Comparison of ENCODE assay signal across 17 cellular contexts in the genomic region with DNA sequence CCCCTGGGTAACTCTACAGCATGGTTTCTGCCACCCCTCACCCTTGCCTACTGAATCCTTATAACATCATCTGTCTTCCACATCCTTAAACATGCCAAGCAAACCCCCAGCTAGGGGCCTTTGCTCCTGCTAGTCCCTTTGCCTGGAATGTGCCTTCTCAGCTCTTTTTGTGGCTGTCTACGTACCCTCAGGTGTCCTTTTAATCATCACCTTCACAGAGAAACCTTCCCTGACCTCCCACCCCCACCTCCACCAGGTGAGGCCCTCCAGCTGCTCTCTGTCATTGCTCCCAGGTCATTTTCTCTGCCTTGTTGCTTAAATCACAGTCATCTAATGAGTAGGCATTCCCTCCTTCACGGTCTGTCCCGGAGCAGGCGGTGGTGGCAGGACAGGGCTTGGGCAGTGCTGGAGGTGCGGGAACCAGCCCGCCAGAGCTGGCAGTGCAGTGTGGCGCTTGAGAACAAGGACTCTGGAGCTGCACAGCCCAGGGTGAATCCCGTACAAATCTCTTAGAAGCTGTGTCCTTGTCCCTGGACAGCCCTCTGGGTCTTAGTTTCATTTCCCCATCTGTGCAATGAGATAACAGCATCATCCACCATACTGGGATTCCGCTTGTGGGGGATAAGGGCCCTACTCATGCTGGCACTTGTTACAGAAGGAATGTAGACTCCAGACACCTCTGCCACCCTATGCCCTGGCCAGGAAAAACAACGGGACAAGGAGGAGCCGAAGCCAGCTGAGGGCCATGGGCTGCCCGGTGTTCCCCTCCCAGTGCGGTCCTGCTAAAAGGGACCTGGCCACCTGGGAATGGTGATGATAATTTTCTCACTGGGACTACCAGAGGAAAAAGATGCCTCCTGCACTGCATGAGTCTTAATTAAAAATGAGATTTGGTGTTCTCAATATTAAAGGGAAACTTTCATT. TPM values are rescaled to one million over a fixed set of nuclear protein-coding genes. Genes with fewer than 3 reads are reported as not detected.
DNase-seq lines count a peak whose midpoint lies in the region; ATAC-seq and TF ChIP-seq lines count a peak whose summit lies in the region.
"Had no signal": no experiment of that assay in that cellular context is flagged by ENCODE, and none has a peak within 500 bp of the region (broad histone marks: within the 10 kb centered on the region; RNA-seq: fewer than 3 reads in every experiment).

No MANE protein-coding gene starts in this region.

- H3K27me3 ChIP-seq in sigmoid colon, result no peaks in the 10 kb centered on the region
- no peaks in the 10 kb centered on the region for H3K27me3 ChIP-seq in trophoblast cell (ENCODE audit: insufficient read depth, low read length)

- no peak overlapping the region for H2BK5ac ChIP-seq in trophoblast cell (ENCODE audit: low read depth, low read length, poor library complexity)

- no peaks in the 10 kb centered on the region for H3K79me2 ChIP-seq in trophoblast cell (ENCODE audit: control insufficient read depth, insufficient read depth, low read length, poor library complexity)

- no peak for TF ChIP-seq POLR2A in sigmoid colon (IDR thresholded peaks at IDR 0.05)

- H3K79me1 ChIP-seq in trophoblast cell (ENCODE audit: low read length), result no peaks in the 10 kb centered on the region

- H3K4me1 ChIP-seq in sigmoid colon, result no peaks in the 10 kb centered on the region
- no peaks in the 10 kb centered on the region for H3K4me1 ChIP-seq in trophoblast cell (ENCODE audit: control insufficient read depth in 1 of 2, insufficient read depth in 2 of 2, low read length in 2 of 2)
- H3K4me1 ChIP-seq: HAP-1 had no signal

- no peaks in the 10 kb centered on the region for H3K36me3 Mint-ChIP-seq in HFFc6 (ENCODE audit: low read depth)

- no peak overlapping the region for H3K9ac ChIP-seq in trophoblast cell (ENCODE audit: low read length)

- no peak overlapping the region for H3K18ac ChIP-seq in trophoblast cell (ENCODE audit: low read length)

- no peak overlapping the region for H3K14ac ChIP-seq in trophoblast cell (ENCODE audit: low read length)

- H3K9me3 ChIP-seq in sigmoid colon, result no peaks in the 10 kb centered on the region
- H3K9me3 ChIP-seq in trophoblast cell (ENCODE audit: insufficient read depth, low read depth, low read length), result no peaks in the 10 kb centered on the region
- H3K9me3 ChIP-seq: HAP-1 had no signal

- H3K4me3 Mint-ChIP-seq in HFFc6, result no peak overlapping the region

- no peak overlapping the region for H3K23ac ChIP-seq in trophoblast cell (ENCODE audit: low read length)

- H3K27ac Mint-ChIP-seq in HFFc6, result no peak overlapping the region

- H2BK120ac ChIP-seq in trophoblast cell (ENCODE audit: insufficient read depth, low read length, poor library complexity), result no peak overlapping the region

- H3K27me3 Mint-ChIP-seq in HFFc6 (ENCODE audit: insufficient read depth), result peaks cover 58% of the 10 kb centered on the region

- 80 to 86% methylated on average over 13 of the region's 13 CpGs for WGBS in sigmoid colon, 2 donors
- WGBS in trophoblast cell (ENCODE audit: extremely low coverage, insufficient coverage, insufficient read length), result no CpG with 5 or more reads among the region's 13 CpGs

- DNase-seq in ELF-1 (ENCODE audit: low read depth, low spot score), result peak; percentile 65
- DNase-seq in NCI-H524 treated with DMSO at 0.1 percent for 48 hours (lab: John Stamatoyannopoulos, UW), result peak; percentile 13
- DNase-seq in islet precursor cell, result peak; percentile 56
- peak; percentile 40 for DNase-seq in sigmoid colon
- DNase-seq in trophoblast cell, result no peak
- no peak for DNase-seq in HFFc6
- DNase-seq: EL, KBM-7, NCI-H1105, NCI-H187, NCI-H446, NCI-H748 treated with DMSO at 0.1 percent for 48 hours, SHP77, SW 1271 had no signal

- no peaks in the 10 kb centered on the region for H3K9me3 Mint-ChIP-seq in HFFc6

- TF ChIP-seq EP300 in sigmoid colon (IDR thresholded peaks at IDR 0.05), result no peak

- H3K4ac ChIP-seq in trophoblast cell (ENCODE audit: low read depth, low read length), result no peak overlapping the region

- no peak overlapping the region for H2BK12ac ChIP-seq in trophoblast cell (ENCODE audit: low read length)

- no peaks in the 10 kb centered on the region for H3K36me3 ChIP-seq in sigmoid colon
- no peaks in the 10 kb centered on the region for H3K36me3 ChIP-seq in trophoblast cell (ENCODE audit: control insufficient read depth in 1 of 2, insufficient read depth in 2 of 2, low read length in 2 of 2)
- H3K36me3 ChIP-seq: HAP-1 had no signal

- no peak overlapping the region for H3K4me3 ChIP-seq in sigmoid colon
- no peak overlapping the region for H3K4me3 ChIP-seq in trophoblast cell (ENCODE audit: low read depth, low read length)
- H3K4me3 ChIP-seq: HAP-1 had no signal

- H3K4me1 Mint-ChIP-seq in HFFc6 (ENCODE audit: low read depth), result no peaks in the 10 kb centered on the region

- no peak overlapping the region for H3K4me2 ChIP-seq in trophoblast cell (ENCODE audit: low read length)

- no peak for ATAC-seq in HG03039 (IDR thresholded peaks at IDR 0.05; ENCODE audit: unreplicated experiment)

- H3K27ac ChIP-seq in sigmoid colon (no peak overlapping the region), trophoblast cell (ENCODE audit: low read depth, low read length) (no peak overlapping the region)
- H3K27ac ChIP-seq: HL-60 had no signal

- no peak overlapping the region for H4K91ac ChIP-seq in trophoblast cell (ENCODE audit: low read depth, low read length)

- TF ChIP-seq CTCF in sigmoid colon (IDR thresholded peaks at IDR 0.05) (no peak), HFFc6 (IDR thresholded peaks at IDR 0.05) (no peak)

- H2AFZ ChIP-seq in trophoblast cell (ENCODE audit: insufficient read depth, low read length, poor library complexity), result no peak overlapping the region

- intact Hi-C loops in sigmoid colon (cut with DNase I), result no loop called here

- H4K8ac ChIP-seq in trophoblast cell (ENCODE audit: low read depth, low read length), result no peak overlapping the region

- no peak overlapping the region for H4K12ac ChIP-seq in trophoblast cell (ENCODE audit: low read depth, low read length)

- no peak overlapping the region for H2AK5ac ChIP-seq in trophoblast cell (ENCODE audit: low read length)

RNA-seq across cellular contexts. Expression of a gene that starts 52.1 kb away (rescaled TPM):
- 10 to 100 TPM; 23.9 to 39.1 (median 26.2) TPM for total RNA-seq in sigmoid colon
- polyA plus RNA-seq in sigmoid colon, result 10 to 100 TPM in 1 of 3 donors, 1 to 10 TPM in 2; 2.5 to 20.7 (median 4.2) TPM
- polyA plus RNA-seq in trophoblast cell (2013), result 28.1 and 28.5 TPM in 2 replicates
- total RNA-seq in HFFc6 (2021; fragmentation: NEBNext Ultra II Directional; extraction: Animal tissue kit (Norgen Biotek cat#: 25700)), result 10 to 100 TPM; 21.1 to 25.1 (median 21.9) TPM

Comparison
In these comparisons a context has a peak if more than half of its experiments do, and no peak if none do; other contexts are left out.
1. DNase-seq: peak in ELF-1 (single experiment), NCI-H524 treated with DMSO at 0.1 percent for 48 hours (single experiment), islet precursor cell (single experiment) and sigmoid colon (single experiment); none in trophoblast cell (0 of 2) and HFFc6 (single experiment).